Comparison of ENCODE assay signal across 19 cellular contexts in the genomic region with DNA sequence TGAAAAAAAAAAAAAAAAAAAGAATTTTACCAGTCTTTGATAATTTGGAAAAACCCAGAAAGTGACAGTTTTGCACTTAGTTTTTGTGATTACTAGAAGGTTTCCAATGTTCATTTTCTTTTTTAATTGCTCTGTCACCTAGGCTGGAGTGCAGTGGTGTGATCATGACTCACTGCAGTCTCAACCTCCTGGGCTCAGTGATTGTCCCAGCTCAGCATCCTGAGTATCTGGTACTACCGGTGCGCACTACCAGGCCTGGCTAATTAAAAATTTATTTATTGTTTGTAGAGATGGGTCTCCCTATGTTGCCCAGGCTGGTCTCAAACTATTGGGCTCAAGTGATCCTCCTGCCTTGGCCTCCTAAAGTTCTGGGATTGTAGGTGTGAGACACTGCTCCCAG. TPM values are rescaled to one million over a fixed set of nuclear protein-coding genes. Genes with fewer than 3 reads are reported as not detected.
DNase-seq lines count a peak whose midpoint lies in the region; FAIRE-seq and TF ChIP-seq lines count a peak whose summit lies in the region.
"Had no signal": no experiment of that assay in that cellular context is flagged by ENCODE, and none has a peak within 500 bp of the region (broad histone marks: within the 10 kb centered on the region; RNA-seq: fewer than 3 reads in every experiment).

No MANE protein-coding gene starts in this region.

- no peak overlapping the region for H3K4me3 Mint-ChIP-seq in activated naive CD4-positive, alpha-beta T cell treated with anti-CD3 and anti-CD28 coated beads for 36 hours
- H3K4me3 Mint-ChIP-seq in nephron, result peak overlapping the region in 2 of 3 experiments; percentile 38 to 47
- H3K4me3 Mint-ChIP-seq: CD14-positive monocyte, GM23338 had no signal

- FAIRE-seq in RCC 7860 (lab: Jason Lieb, UNC), result no peak
- FAIRE-seq: G401.6 had no signal

- no peaks in the 10 kb centered on the region for H3K9me3 Mint-ChIP-seq in activated naive CD4-positive, alpha-beta T cell treated with anti-CD3 and anti-CD28 coated beads for 36 hours
- no peaks in the 10 kb centered on the region for H3K9me3 Mint-ChIP-seq in nephron
- H3K9me3 Mint-ChIP-seq: CD14-positive monocyte, GM23338 had no signal

- CTCF ChIA-PET in activated naive CD4-positive, alpha-beta T cell treated with anti-CD3 and anti-CD28 coated beads for 36 hours (lab: Charles Lee), result interaction anchor here (0.7 to 1.0 kb wide), 2 partner anchors 50 to 276 kb away, joined by 4 to 5 read pairs; no protein-coding TSS in a partner anchor

- no peaks in the 10 kb centered on the region for H3K27me3 Mint-ChIP-seq in activated naive CD4-positive, alpha-beta T cell treated with anti-CD3 and anti-CD28 coated beads for 36 hours (ENCODE audit: low read depth)
- no peaks in the 10 kb centered on the region for H3K27me3 Mint-ChIP-seq in nephron (ENCODE audit: low read depth)

- H3K36me3 Mint-ChIP-seq in activated naive CD4-positive, alpha-beta T cell treated with anti-CD3 and anti-CD28 coated beads for 36 hours (ENCODE audit: low read depth), result no peaks in the 10 kb centered on the region
- no peaks in the 10 kb centered on the region for H3K36me3 Mint-ChIP-seq in nephron (ENCODE audit: low read depth)
- H3K36me3 Mint-ChIP-seq: CD14-positive monocyte had no signal

- no peak overlapping the region for H3K27ac Mint-ChIP-seq in activated naive CD4-positive, alpha-beta T cell treated with anti-CD3 and anti-CD28 coated beads for 36 hours
- no peak overlapping the region for H3K27ac Mint-ChIP-seq in nephron
- H3K27ac Mint-ChIP-seq: GM23338 had no signal

- H3K4me1 Mint-ChIP-seq in activated naive CD4-positive, alpha-beta T cell treated with anti-CD3 and anti-CD28 coated beads for 36 hours (ENCODE audit: low read depth), result peaks cover 51% of the 10 kb centered on the region
- peaks cover 24% of the 10 kb centered on the region for H3K4me1 Mint-ChIP-seq in nephron

- intact Hi-C loops in activated naive CD4-positive, alpha-beta T cell treated with anti-CD3 and anti-CD28 coated beads for 36 hours (cut with micrococcal nuclease), result loop anchor here (5.0 kb wide), 1 partner anchor 323 kb away; no protein-coding TSS in a partner anchor

- DNase-seq in activated naive CD4-positive, alpha-beta T cell treated with anti-CD3 and anti-CD28 coated beads for 36 hours, result peak; percentile 49
- DNase-seq in activated naive CD4-positive, alpha-beta T cell treated with Interleukin-2 at 50 U/mL for 16 hours, result no peak
- DNase-seq in EL (peak; percentile 14), RCC 7860 (ENCODE audit: low spot score) (peak; percentile 24), HT-29 (ENCODE audit: low spot score) (no peak), DMS114 treated with DMSO at 0.1 percent for 48 hours (lab: John Stamatoyannopoulos, UW; ENCODE audit: unreplicated experiment) (no peak), KG1 (lab: John Stamatoyannopoulos, UW) (no peak)
- DNase-seq: AML-193, Caco-2, KBM-7, NCI-H1048, NCI-H146, NCI-H2081, NCI-H510A, NCI-H774 had no signal

- no peak for TF ChIP-seq CTCF in nephron (IDR thresholded peaks at IDR 0.05; ENCODE audit: unreplicated experiment in 3 of 3)

RNA-seq across cellular contexts. Expression of gene NUDT9, which starts 3.3 kb away (rescaled TPM):
- 10 to 100 TPM; 12.1 to 13.4 TPM for total RNA-seq in activated naive CD4-positive, alpha-beta T cell treated with anti-CD3 and anti-CD28 coated beads for 36 hours
- 9.1 and 19.4 TPM in 2 replicates for total RNA-seq in HT-29 (2014; rRNA removed; shearing (Covaris generic))

RNA-seq across cellular contexts. Expression of gene HSD17B11, which starts 34.7 kb away (rescaled TPM):
- 10 to 100 TPM; 14.2 to 15.9 TPM for total RNA-seq in activated naive CD4-positive, alpha-beta T cell treated with anti-CD3 and anti-CD28 coated beads for 36 hours
- 10.4 and 13.1 TPM in 2 replicates for total RNA-seq in HT-29 (2014; rRNA removed; shearing (Covaris generic))

Comparison
In these comparisons a context has a peak if more than half of its experiments do, and no peak if none do; other contexts are left out.
1. DNase-seq: peak in activated naive CD4-positive, alpha-beta T cell treated with anti-CD3 and anti-CD28 coated beads for 36 hours (single experiment), EL (single experiment) and RCC 7860 (single experiment); none in activated naive CD4-positive, alpha-beta T cell treated with Interleukin-2 at 50 U/mL for 16 hours (single experiment), HT-29 (single experiment), DMS114 treated with DMSO at 0.1 percent for 48 hours (single experiment) and KG1 (single experiment).